Comparison of ENCODE assay signal across 8 cellular contexts in genomic region chr11:61827573-61828378, GRCh38. TPM values are rescaled to one million over a fixed set of nuclear protein-coding genes. Genes with fewer than 3 reads are reported as not detected.
DNase-seq lines count a peak whose midpoint lies in the region; ATAC-seq, FAIRE-seq and TF ChIP-seq lines count a peak whose summit lies in the region.

Gene FADS2 (plus strand): TSS chr11:61828300. CDS start chr11:61828391, 91 bp downstream.

- DNase-seq in NCI-H2081 (lab: John Stamatoyannopoulos, UW) (peak; percentile 99), UCSD-AML1 (lab: John Stamatoyannopoulos, UW; ENCODE audit: unreplicated experiment) (peak; percentile 98), bronchial epithelial cell (ENCODE audit: low read depth) (peak; percentile 74), iPS-NIHi11 (ENCODE audit: low spot score) (peak; percentile 87), HK-2 (ENCODE audit: unreplicated experiment) (no peak)

- H3K4me3 ChIP-seq in bronchial epithelial cell (ENCODE audit: low read depth, low read length) = peak within 1 kb of the TSS; percentile 61
- peak within 1 kb of the TSS; percentile 78 for H3K4me3 ChIP-seq in skeletal muscle satellite cell (ENCODE audit: low read length)

- H3K9ac ChIP-seq in skeletal muscle satellite cell (ENCODE audit: low read depth, low read length) = peak within 1 kb of the TSS; percentile 73

- H3K4me2 ChIP-seq in skeletal muscle satellite cell (ENCODE audit: low read length) = peak within 1 kb of the TSS; percentile 99

- H3K4me1 ChIP-seq in skeletal muscle satellite cell (ENCODE audit: control insufficient read depth, insufficient read depth, low read length) = peaks cover 34% of the 10 kb centered on the region

- peak; percentile 3 for TF ChIP-seq CTCF in bronchial epithelial cell (IDR thresholded peaks at IDR 0.05; ENCODE audit: insufficient read depth, low read length, severe bottlenecking)

- H3K27me3 ChIP-seq in bronchial epithelial cell (ENCODE audit: control insufficient read depth, insufficient read depth, low read length) (no peaks in the 10 kb centered on the region), skeletal muscle satellite cell (ENCODE audit: control insufficient read depth, insufficient read depth, low read length) (no peaks in the 10 kb centered on the region)

- H3K9me3 ChIP-seq in skeletal muscle satellite cell (replicated peaks; ENCODE audit: low read length) = no peaks in the 10 kb centered on the region

- ATAC-seq in GM18502 (IDR thresholded peaks at IDR 0.05; ENCODE audit: poor library complexity, unreplicated experiment) (peak; percentile 69), HG02938 (IDR thresholded peaks at IDR 0.05; ENCODE audit: unreplicated experiment) (peak; percentile 69)

- peaks cover 4% of the 10 kb centered on the region for H3K36me3 ChIP-seq in bronchial epithelial cell (ENCODE audit: control insufficient read depth, insufficient read depth, low read length)
- no peaks in the 10 kb centered on the region for H3K36me3 ChIP-seq in skeletal muscle satellite cell (ENCODE audit: insufficient read depth, low read length)

- FAIRE-seq in bronchial epithelial cell (lab: Jason Lieb, UNC) = no peak

RNA-seq across cellular contexts. Expression of gene FADS2, which starts in this region (rescaled TPM):
- 15.2 and 34.2 TPM in 2 replicates for total RNA-seq in bronchial epithelial cell
- total RNA-seq in skeletal muscle satellite cell (2012; rRNA removed) = 86.9 and 305 TPM in 2 replicates
